In the genomic region with DNA sequence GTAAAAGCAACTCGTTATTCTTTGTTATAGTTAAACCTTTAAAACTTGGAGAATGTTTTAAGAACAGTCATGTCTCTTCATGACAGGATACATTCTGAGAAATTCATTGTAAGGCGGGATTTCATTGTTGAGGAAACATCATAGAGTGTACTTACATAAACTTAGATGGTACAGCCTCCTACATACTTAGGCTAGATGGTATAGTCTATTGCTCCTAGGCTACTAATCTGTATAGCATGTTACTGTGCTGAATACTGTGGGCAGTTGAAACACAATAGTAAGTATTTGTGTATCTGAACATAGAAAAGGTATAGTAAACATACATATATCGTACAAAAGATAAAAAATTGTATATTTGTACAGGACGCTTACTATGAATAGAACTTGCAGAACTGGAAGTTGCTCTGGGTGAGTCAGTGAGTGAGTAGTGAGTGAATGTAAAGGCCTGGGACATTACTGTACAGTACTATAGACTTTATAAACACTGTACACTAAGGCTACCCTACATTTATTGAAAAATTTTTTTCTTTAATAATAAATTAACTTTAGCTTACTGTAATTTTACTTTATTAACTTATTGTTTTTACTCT, we compare ENCODE assay signal across 9 cellular contexts. TPM values are rescaled to one million over a fixed set of nuclear protein-coding genes. Genes with fewer than 3 reads are reported as not detected.
A peak's percentile ranks its signal among the peaks of the same experiment; 100 is the strongest.
DNase-seq lines count a peak whose midpoint lies in the region; ATAC-seq and TF ChIP-seq lines count a peak whose summit lies in the region.
"Not testable (repeated sequence)": the region's sequence is repeated elsewhere in the genome, so short reads cannot be mapped to it uniquely, and the experiment has no call there.
"Had no signal": no experiment of that assay in that cellular context is flagged by ENCODE, and none has a peak within 500 bp of the region (broad histone marks: within the 10 kb centered on the region; RNA-seq: fewer than 3 reads in every experiment).

No MANE protein-coding gene starts in this region.

- H3K9me2 ChIP-seq in PC-3 (replicated peaks; ENCODE audit: low read length): not testable (repeated sequence)

- peak; percentile 23 for DNase-seq in DMS53 treated with DMSO at 0.1 percent for 48 hours (lab: John Stamatoyannopoulos, UW; ENCODE audit: unreplicated experiment)
- DNase-seq in HFFc6: peak; percentile 49
- DNase-seq in PC-3: peak; percentile 84
- peak; percentile 32 to 68 for DNase-seq in cardiac fibroblast (ENCODE audit: low read depth in 2 of 2)
- DNase-seq in fibroblast of gingiva (ENCODE audit: low read depth): peak; percentile 52
- peak; percentile 32 to 52 for DNase-seq in lung microvascular endothelial cell (ENCODE audit: low read depth in 2 of 2)

- H4K20me1 ChIP-seq in PC-3 (ENCODE audit: low read length): not testable (repeated sequence)

- not testable (repeated sequence) for H3K9me3 Mint-ChIP-seq in HFFc6

- H3K4me3 Mint-ChIP-seq in HFFc6: peak overlapping the region; percentile 91

- not testable (repeated sequence) for H3K27me3 ChIP-seq in PC-3 (ENCODE audit: low read length)

- POLR2A ChIA-PET in PC-3 (lab: Charles Lee; ENCODE audit: unreplicated experiment): not testable (repeated sequence)

- H3K4me3 ChIP-seq in PC-3 (ENCODE audit: low read length): peak overlapping the region; percentile 49
- not testable (repeated sequence) for H3K4me3 ChIP-seq in cardiac fibroblast (replicated peaks in 1 of 2; ENCODE audit: low read depth in 2 of 2, low read length in 2 of 2)

- H3K4me1 Mint-ChIP-seq in HFFc6 (ENCODE audit: low read depth): peaks cover 53% of the 10 kb centered on the region

- not testable (repeated sequence) for H2AFZ ChIP-seq in PC-3 (ENCODE audit: low read length)

- H3K27me3 Mint-ChIP-seq in HFFc6 (ENCODE audit: insufficient read depth): not testable (repeated sequence)

- not testable (repeated sequence) for TF ChIP-seq CTCF in HFFc6 (IDR thresholded peaks at IDR 0.05); PC-3 (conservative IDR thresholded peaks at IDR 0.05; ENCODE audit: low read depth, low read length); VCaP (conservative IDR thresholded peaks at IDR 0.05); cardiac fibroblast (IDR thresholded peaks at IDR 0.05; ENCODE audit: low read depth, low read length)

- not testable (repeated sequence) for H3K36me3 ChIP-seq in PC-3 (ENCODE audit: low read depth, low read length)

- BruUV-seq in PC-3 (replicated peaks; lab: Mats Ljungman, UMichigan): not testable (repeated sequence)

- CTCF ChIA-PET in PC-3 (lab: Charles Lee): not testable (repeated sequence)

- peak overlapping the region; percentile 13; the same call in 1 of the 2 replicates for H3K9ac ChIP-seq in PC-3 (ENCODE audit: low read length)

- peaks cover 13% of the 10 kb centered on the region; the same call in 1 of the 2 replicates for H3K36me3 Mint-ChIP-seq in HFFc6 (ENCODE audit: low read depth)

- intact Hi-C loops in PC-3 (cut with micrococcal nuclease): loop anchor here (1.0 kb wide), 1 partner anchor 21 kb away; no protein-coding TSS in a partner anchor

- H3K9me3 ChIP-seq in PC-3 (ENCODE audit: low read length): not testable (repeated sequence)

- peak overlapping the region; percentile 94 for H3K27ac Mint-ChIP-seq in HFFc6

- H3F3A ChIP-seq in PC-3 (ENCODE audit: low read length, unreplicated experiment): not testable (repeated sequence)

- peak overlapping the region; percentile 80 for H3K4me2 ChIP-seq in PC-3 (ENCODE audit: low read length)

- ATAC-seq in PC-3: peak; percentile 59

- peaks cover 34% of the 10 kb centered on the region for H3K4me1 ChIP-seq in PC-3 (ENCODE audit: insufficient read depth, low read length)

- peaks cover 16% of the 10 kb centered on the region; the same call in 1 of the 2 replicates for H3K79me2 ChIP-seq in PC-3 (ENCODE audit: low read length)

- H3K27ac ChIP-seq in PC-3 (ENCODE audit: low read length) (peak overlapping the region; percentile 89), VCaP (peak overlapping the region; percentile 98)

RNA-seq across cellular contexts. Expression of a gene that starts 3.6 kb away (rescaled TPM):
- 10 to 100 TPM; 19.6 to 67.4 (median 65.7) TPM for total RNA-seq in HFFc6 (2021; fragmentation: NEBNext Ultra II Directional; extraction: Animal tissue kit (Norgen Biotek cat#: 25700))
- 15.7 and 21.2 TPM in 2 replicates for total RNA-seq in PC-3 (2014; rRNA removed)
- total RNA-seq in lung microvascular endothelial cell: 1.8 and 10.7 TPM in 2 replicates
- total RNA-seq: CD4-positive, alpha-beta T cell; G401 had no signal

RNA-seq across cellular contexts. Expression of a gene that starts 53.7 kb away (rescaled TPM):
- 10 to 100 TPM; 11.0 to 18.1 (median 14.9) TPM for total RNA-seq in HFFc6 (2021; fragmentation: NEBNext Ultra II Directional; extraction: Animal tissue kit (Norgen Biotek cat#: 25700))
- total RNA-seq in PC-3 (2014; rRNA removed) (4.7 and 7.0 TPM in 2 replicates), lung microvascular endothelial cell (under 0.01 and 2.0 TPM in 2 replicates)
- total RNA-seq: CD4-positive, alpha-beta T cell had no signal

Comparison
In these comparisons a context has a peak if more than half of its experiments do, and no peak if none do; other contexts are left out.
1. DNase-seq: peak in every context shown above with its lines; median percentile 84 in PC-3; 52 in fibroblast of gingiva; 50 in cardiac fibroblast; 49 in HFFc6; 42 in lung microvascular endothelial cell; 23 in DMS53 treated with DMSO at 0.1 percent for 48 hours.